6 cellular contexts compared by ENCODE assay signal in the genomic region with DNA sequence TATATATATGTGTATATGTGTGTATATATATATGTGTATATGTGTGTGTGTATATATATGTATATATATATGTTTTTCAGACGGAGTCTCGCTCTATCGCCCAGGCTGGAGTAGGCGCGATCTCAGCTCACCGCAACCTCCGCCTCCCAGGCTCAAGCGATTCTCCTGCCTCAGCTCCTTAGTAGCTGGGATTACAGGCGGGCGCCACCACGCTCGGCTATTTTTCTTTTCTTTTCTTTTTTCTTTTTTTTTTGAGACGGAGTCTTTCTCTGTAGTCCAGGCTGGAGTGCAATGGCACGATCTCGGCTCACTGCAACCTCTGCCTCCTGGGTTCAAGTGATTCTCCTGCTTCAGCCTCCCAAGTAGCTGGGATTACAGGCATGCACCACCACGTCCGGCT. TPM values are rescaled to one million over a fixed set of nuclear protein-coding genes. Genes with fewer than 3 reads are reported as not detected.
DNase-seq lines count a peak whose midpoint lies in the region; ATAC-seq and TF ChIP-seq lines count a peak whose summit lies in the region.
"Not testable (repeated sequence)": the region's sequence is repeated elsewhere in the genome, so short reads cannot be mapped to it uniquely, and the experiment has no call there.

No MANE protein-coding gene starts in this region.

- H3K4me1 ChIP-seq in DOHH2 (ENCODE audit: control insufficient read depth, low read length) (peaks cover 68% of the 10 kb centered on the region), Peyer's patch (peaks cover 0 to 43% (median 20%) of the 10 kb centered on the region in 4 donors), adipocyte (ENCODE audit: control insufficient read depth, insufficient read depth, low read length) (peaks cover 30% of the 10 kb centered on the region), muscle layer of duodenum (ENCODE audit: control insufficient read depth in 1 of 2, insufficient read depth in 2 of 2, low read length in 2 of 2) (peaks cover 0 to 24% of the 10 kb centered on the region in 2 donors)

- peaks cover 14% of the 10 kb centered on the region for H4K20me1 ChIP-seq in DOHH2 (ENCODE audit: control insufficient read depth, insufficient read depth, low read depth, low read length)

- H3K79me2 ChIP-seq in DOHH2 (ENCODE audit: control insufficient read depth, low read length), result peaks cover 50% of the 10 kb centered on the region

- H3K9me2 ChIP-seq in DOHH2 (replicated peaks; ENCODE audit: control insufficient read depth, low read length), result not testable (repeated sequence)

- H3K4me3 ChIP-seq in DOHH2 (ENCODE audit: low read length), result peak overlapping the region; percentile 98
- peak overlapping the region; percentile 69 to 97 (median 82) for H3K4me3 ChIP-seq in Peyer's patch
- peak overlapping the region; percentile 86 for H3K4me3 ChIP-seq in adipocyte (ENCODE audit: low read length)
- H3K4me3 ChIP-seq in fibroblast of mammary gland (ENCODE audit: control insufficient read depth, low read depth, low read length), result peak overlapping the region; percentile 64
- peak overlapping the region; percentile 45 to 69 for H3K4me3 ChIP-seq in muscle layer of duodenum (ENCODE audit: low read depth in 1 of 2, low read length in 2 of 2)

- DNase-seq in Peyer's patch; adipocyte (ENCODE audit: low read depth); fibroblast of mammary gland (ENCODE audit: low read depth); stimulated activated naive CD8-positive, alpha-beta T cell treated with anti-CD3 and anti-CD28 coated beads, Interleukin-15, amount 100 ng/mL, for 72 hours: not testable (repeated sequence)

- not testable (repeated sequence) for H3K27me3 Mint-ChIP-seq in stimulated activated naive CD8-positive, alpha-beta T cell treated with anti-CD3 and anti-CD28 coated beads, Interleukin-15, amount 100 ng/mL, for 72 hours

- peak overlapping the region; percentile 98 to 100 for H3K4me3 Mint-ChIP-seq in stimulated activated naive CD8-positive, alpha-beta T cell treated with anti-CD3 and anti-CD28 coated beads, Interleukin-15, amount 100 ng/mL, for 72 hours

- H3K27ac ChIP-seq in DOHH2 (ENCODE audit: low read depth, low read length); muscle layer of duodenum (ENCODE audit: low read length): not testable (repeated sequence)
- peak overlapping the region in 1 of 4 donors; percentile 88 for H3K27ac ChIP-seq in Peyer's patch

- H3K27ac Mint-ChIP-seq in stimulated activated naive CD8-positive, alpha-beta T cell treated with anti-CD3 and anti-CD28 coated beads, Interleukin-15, amount 100 ng/mL, for 72 hours, result peak overlapping the region; percentile 46 to 63

- not testable (repeated sequence) for H3K9me3 ChIP-seq in DOHH2 (ENCODE audit: control insufficient read depth, insufficient read depth, low read length); Peyer's patch; adipocyte (ENCODE audit: control insufficient read depth, low read length); muscle layer of duodenum (ENCODE audit: control insufficient read depth in 1 of 2, low read length in 2 of 2)

- peaks cover 45% of the 10 kb centered on the region for H3K36me3 ChIP-seq in DOHH2 (ENCODE audit: control insufficient read depth, low read length)
- H3K36me3 ChIP-seq in Peyer's patch, result peaks cover 0 to 51% (median 4%) of the 10 kb centered on the region in 3 donors
- peaks cover 47% of the 10 kb centered on the region for H3K36me3 ChIP-seq in adipocyte (ENCODE audit: control insufficient read depth, insufficient read depth, low read length, severe bottlenecking)
- H3K36me3 ChIP-seq in muscle layer of duodenum (ENCODE audit: control insufficient read depth in 1 of 2, insufficient read depth in 2 of 2, low read length in 2 of 2), result peaks cover 22 to 35% of the 10 kb centered on the region in 2 donors

- H3F3A ChIP-seq in DOHH2 (ENCODE audit: control insufficient read depth, insufficient read depth), result not testable (repeated sequence)

- not testable (repeated sequence) for ATAC-seq in stimulated activated naive CD8-positive, alpha-beta T cell treated with anti-CD3 and anti-CD28 coated beads, Interleukin-15, amount 100 ng/mL, for 72 hours

- H3K9me3 Mint-ChIP-seq in stimulated activated naive CD8-positive, alpha-beta T cell treated with anti-CD3 and anti-CD28 coated beads, Interleukin-15, amount 100 ng/mL, for 72 hours, result not testable (repeated sequence)

- TF ChIP-seq CTCF in DOHH2 (IDR thresholded peaks at IDR 0.05; ENCODE audit: low read depth, low read length, poor library complexity, severe bottlenecking); Peyer's patch (IDR thresholded peaks at IDR 0.05); fibroblast of mammary gland (conservative IDR thresholded peaks at IDR 0.05; ENCODE audit: control insufficient read depth, insufficient read depth, low read depth, low read length): not testable (repeated sequence)

- TF ChIP-seq POLR2A in Peyer's patch (IDR thresholded peaks at IDR 0.05), result not testable (repeated sequence)

- H3K4me2 ChIP-seq in DOHH2 (ENCODE audit: low read length), result peak overlapping the region; percentile 93

- H3K27me3 ChIP-seq in DOHH2 (ENCODE audit: control insufficient read depth, low read length); Peyer's patch; adipocyte (replicated peaks; ENCODE audit: control insufficient read depth, insufficient read depth, low read length); muscle layer of duodenum (ENCODE audit: low read depth, low read length): not testable (repeated sequence)

- H3K9ac ChIP-seq in adipocyte (ENCODE audit: low read length), result peak overlapping the region; percentile 94

- peaks cover 73% of the 10 kb centered on the region for H3K4me1 Mint-ChIP-seq in stimulated activated naive CD8-positive, alpha-beta T cell treated with anti-CD3 and anti-CD28 coated beads, Interleukin-15, amount 100 ng/mL, for 72 hours

RNA-seq across cellular contexts. Expression of gene NOP53, which starts 0.8 kb away (rescaled TPM):
- 100 to 1,000 TPM in 3 of 4 donors, 10 to 100 TPM in 1; 86.2 to 179 (median 159) TPM for total RNA-seq in Peyer's patch

RNA-seq across cellular contexts. Expression of gene SELENOW, which starts 32.4 kb away (rescaled TPM):
- total RNA-seq in Peyer's patch, result 100 to 1,000 TPM; 247 to 321 (median 276) TPM

RNA-seq across cellular contexts. Expression of gene EHD2, which starts 32.9 kb away (rescaled TPM):
- total RNA-seq in Peyer's patch, result 100 to 1,000 TPM in 1 of 4 donors, 10 to 100 TPM in 3; 11.2 to 117 (median 23.0) TPM

RNA-seq across cellular contexts. Expression of gene TPRX1, which starts 58.2 kb away (rescaled TPM):
- total RNA-seq in Peyer's patch, result not detected
